Comparison of ENCODE assay signal across 10 cellular contexts in the genomic region with DNA sequence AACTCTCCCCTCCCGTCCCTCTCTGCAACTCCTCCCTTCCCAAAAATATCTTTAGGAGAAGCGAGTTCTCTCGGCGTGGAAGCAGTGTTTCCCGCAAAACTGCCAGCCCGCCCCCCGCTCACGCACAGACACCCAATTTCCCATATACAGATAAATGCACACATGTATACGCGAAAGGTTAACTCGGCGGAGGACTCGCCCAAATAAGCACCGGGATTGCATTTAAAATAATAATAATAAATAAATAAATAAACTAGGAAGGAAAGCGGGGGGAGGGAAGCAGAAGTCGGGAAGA.
DNase-seq lines count a peak whose midpoint lies in the region; ATAC-seq, FAIRE-seq and TF ChIP-seq lines count a peak whose summit lies in the region.
"Had no signal": no experiment of that assay in that cellular context is flagged by ENCODE, and none has a peak within 500 bp of the region (broad histone marks: within the 10 kb centered on the region; RNA-seq: fewer than 3 reads in every experiment).

No MANE protein-coding gene starts in this region.

- peaks cover 36% of the 10 kb centered on the region for H3K4me1 Mint-ChIP-seq in activated CD4-positive, alpha-beta T cell treated with anti-CD3 and anti-CD28 coated beads, Interleukin-2, amount 10 ng/mL, durations not matched to agents 24 days and 14 days
- H3K4me1 Mint-ChIP-seq in astrocyte (ENCODE audit: low read depth, unreplicated experiment) = peaks cover 18% of the 10 kb centered on the region

- H3K4me2 ChIP-seq in astrocyte (ENCODE audit: low read length) = peak overlapping the region; percentile 98

- TF ChIP-seq POLR2A in testis (IDR thresholded peaks at IDR 0.05) = no peak

- TF ChIP-seq CTCF in astrocyte (IDR thresholded peaks at IDR 0.05; ENCODE audit: insufficient read depth, low read depth, low read length) (no peak), left lung (IDR thresholded peaks at IDR 0.05) (no peak), testis (IDR thresholded peaks at IDR 0.05) (no peak)

- 0 to 1% methylated on average over 16 of the region's 16 CpGs for WGBS in testis, 2 donors

- H3K36me3 ChIP-seq in astrocyte (ENCODE audit: insufficient read depth, low read length) = no peaks in the 10 kb centered on the region
- peaks cover 0 to 23% of the 10 kb centered on the region in 2 donors for H3K36me3 ChIP-seq in left lung
- H3K36me3 ChIP-seq in testis (ENCODE audit: low read depth, missing control alignments) = no peaks in the 10 kb centered on the region

- FAIRE-seq in astrocyte (lab: Jason Lieb, UNC) = no peak
- FAIRE-seq: endometrium had no signal

- H3K4me3 ChIP-seq in astrocyte (ENCODE audit: insufficient read depth, low read depth, low read length) = peak overlapping the region; percentile 76
- H3K4me3 ChIP-seq in left lung = peak overlapping the region; percentile 48 to 64
- H3K4me3 ChIP-seq in testis = peak overlapping the region; percentile 53 to 54

- no peak for DNase-seq in activated CD4-positive, alpha-beta T cell treated with anti-CD3 and anti-CD28 coated beads, Interleukin-2, amount 10 ng/mL, durations not matched to agents 24 days and 14 days
- no peak for DNase-seq in activated CD4-positive, alpha-beta T cell treated with anti-CD3 and anti-CD28 coated beads, Interleukin-2, amount 50 U/mL, for 48 hours
- no peak for DNase-seq in astrocyte (ENCODE audit: low read depth)
- no peak for DNase-seq in left lung
- no peak for DNase-seq in testis
- DNase-seq in hepatic stellate cell (ENCODE audit: low spot score) = no peak
- DNase-seq in effector CD4-positive, alpha-beta T cell = no peak
- DNase-seq: DND-41 had no signal

- H3K27me3 ChIP-seq in astrocyte (ENCODE audit: insufficient read depth, low read length) (no peaks in the 10 kb centered on the region), left lung (peaks cover 0 to 23% of the 10 kb centered on the region in 2 donors), testis (no peaks in the 10 kb centered on the region)

- H2AFZ ChIP-seq in astrocyte (ENCODE audit: low read depth, low read length) = peak overlapping the region; percentile 63

- H3K79me2 ChIP-seq in astrocyte (ENCODE audit: insufficient read depth, low read length) = no peaks in the 10 kb centered on the region

- no peaks in the 10 kb centered on the region for H4K20me1 ChIP-seq in astrocyte (ENCODE audit: insufficient read depth, low read length)

- H3K27ac ChIP-seq in astrocyte (ENCODE audit: low read depth, low read length) (no peak overlapping the region), left lung (no peak overlapping the region), testis (peak overlapping the region in 1 of 2 donors; percentile 2)

- intact Hi-C loops in activated CD4-positive, alpha-beta T cell treated with anti-CD3 and anti-CD28 coated beads, Interleukin-2, amount 10 ng/mL, durations not matched to agents 24 days and 14 days (cut with micrococcal nuclease) = loop anchor here (1.0 kb wide), 1 partner anchor 35 kb away; no protein-coding TSS in a partner anchor
- intact Hi-C loops in left lung (cut with DNase I) (no loop called here), testis (cut with DNase I; ENCODE audit: low total_unique reads) (no loop called here)

- H3K27me3 Mint-ChIP-seq in activated CD4-positive, alpha-beta T cell treated with anti-CD3 and anti-CD28 coated beads, Interleukin-2, amount 10 ng/mL, durations not matched to agents 24 days and 14 days = peaks cover 2% of the 10 kb centered on the region
- H3K27me3 Mint-ChIP-seq in astrocyte (ENCODE audit: low read depth, unreplicated experiment) = peaks cover 4% of the 10 kb centered on the region

- H3K4me1 ChIP-seq in astrocyte (ENCODE audit: insufficient read depth, low read length) (peaks cover 5% of the 10 kb centered on the region), left lung (peaks cover 0 to 22% of the 10 kb centered on the region in 2 donors), testis (peaks cover 3% of the 10 kb centered on the region)

- H3K9ac ChIP-seq in astrocyte (ENCODE audit: low read length) = peak overlapping the region; percentile 70

- H3K4me3 Mint-ChIP-seq in activated CD4-positive, alpha-beta T cell treated with anti-CD3 and anti-CD28 coated beads, Interleukin-2, amount 10 ng/mL, durations not matched to agents 24 days and 14 days = peak overlapping the region; percentile 92
- peak overlapping the region; percentile 89 for H3K4me3 Mint-ChIP-seq in astrocyte (ENCODE audit: unreplicated experiment)

- peak overlapping the region; percentile 82 for H3K27ac Mint-ChIP-seq in activated CD4-positive, alpha-beta T cell treated with anti-CD3 and anti-CD28 coated beads, Interleukin-2, amount 10 ng/mL, durations not matched to agents 24 days and 14 days
- H3K27ac Mint-ChIP-seq in astrocyte (ENCODE audit: unreplicated experiment) = peak overlapping the region; percentile 87

- H3K9me3 ChIP-seq in astrocyte (ENCODE audit: insufficient read depth, low read depth, low read length) (no peaks in the 10 kb centered on the region), left lung (no peaks in the 10 kb centered on the region), testis (no peaks in the 10 kb centered on the region)

- ATAC-seq in left lung = no peak
- ATAC-seq in HG03135 (IDR thresholded peaks at IDR 0.05; ENCODE audit: unreplicated experiment) = no peak

- no peaks in the 10 kb centered on the region for H3K9me3 Mint-ChIP-seq in activated CD4-positive, alpha-beta T cell treated with anti-CD3 and anti-CD28 coated beads, Interleukin-2, amount 10 ng/mL, durations not matched to agents 24 days and 14 days
- no peaks in the 10 kb centered on the region for H3K9me3 Mint-ChIP-seq in astrocyte (ENCODE audit: unreplicated experiment)

- H3K36me3 Mint-ChIP-seq in activated CD4-positive, alpha-beta T cell treated with anti-CD3 and anti-CD28 coated beads, Interleukin-2, amount 10 ng/mL, durations not matched to agents 24 days and 14 days (ENCODE audit: low read depth) = peaks cover 13% of the 10 kb centered on the region
- H3K36me3 Mint-ChIP-seq in astrocyte (ENCODE audit: low read depth, unreplicated experiment) = no peaks in the 10 kb centered on the region
